Comparison of ENCODE assay signal across 15 cellular contexts in genomic region chrX:38107028-38107427, GRCh38.
"Had no signal": no experiment of that assay in that cellular context is flagged by ENCODE, and none has a peak within 500 bp of the region (broad histone marks: within the 10 kb centered on the region; RNA-seq: fewer than 3 reads in every experiment).

No MANE protein-coding gene starts in this region.

- ATAC-seq: activated CD8-positive, alpha-beta memory T cell treated with anti-CD3 and anti-CD28 coated beads, Interleukin-2, amount 10 ng/mL, durations not matched to agents 7 days and 5 days; left lung had no signal

- H3K4me3 ChIP-seq: dorsolateral prefrontal cortex, left lung, transverse colon, uterus had no signal

- H3K36me3 ChIP-seq: left lung, transverse colon, uterus had no signal

- H3K27ac ChIP-seq: epithelial cell of prostate, left lung, transverse colon, uterus had no signal

- FAIRE-seq: frontal cortex, keratinocyte had no signal

- H3K9me3 ChIP-seq: left lung, transverse colon, uterus had no signal

- DNase-seq: activated CD4-positive, alpha-beta memory T cell treated with anti-CD3 and anti-CD28 coated beads, Interleukin-2, amount 10 ng/mL, durations not matched to agents 7 days and 5 days; activated CD4-positive, alpha-beta T cell treated with anti-CD3 and anti-CD28 coated beads for 48 hours; activated CD4-positive, CD25-positive, alpha-beta regulatory T cell; activated CD8-positive, alpha-beta memory T cell treated with anti-CD3 and anti-CD28 coated beads, Interleukin-2, amount 10 ng/mL, durations not matched to agents 7 days and 5 days; dorsolateral prefrontal cortex; left lung; mammary epithelial cell; naive B cell; stimulated activated CD4-positive, alpha-beta T cell treated with anti-CD3 and anti-CD28 coated beads, Interleukin-15, amount 100 ng/mL, for 24 hours; stimulated activated CD4-positive, alpha-beta T cell treated with anti-CD3 and anti-CD28 coated beads, Interleukin-2, amount 100 ng/mL, for 48 hours; transverse colon; uterus had no signal

- H3K27me3 ChIP-seq: left lung, transverse colon, uterus had no signal

- H3K4me1 ChIP-seq: left lung, transverse colon, uterus had no signal
